In genomic region chr10:113087082-113088029, GRCh38 we compare ENCODE assay signal across 1 cellular context.
TF ChIP-seq lines count a peak whose summit lies in the region.

No MANE protein-coding gene starts in this region.

TF ChIP-seq in HEK293, 187 proteins besides CTCF, POLR2A, EP300 and RAD21 (continued from another document):
- TF ChIP-seq PRDM6 (tag by site-specific recombination; IDR thresholded peaks at IDR 0.05) (no peak), ZNF223 (tag by site-specific recombination; IDR thresholded peaks at IDR 0.05) (no peak), OSR2 (tag by site-specific recombination; IDR thresholded peaks at IDR 0.05) (no peak), ZNF19 (tag by site-specific recombination; IDR thresholded peaks at IDR 0.05; ENCODE audit: low read depth) (no peak), ZNF473 (tag by site-specific recombination; IDR thresholded peaks at IDR 0.05) (no peak), ZNF558 (tag by site-specific recombination; IDR thresholded peaks at IDR 0.05) (no peak), RBAK (tag by site-specific recombination; IDR thresholded peaks at IDR 0.05) (no peak), ZNF302 (tag by site-specific recombination; IDR thresholded peaks at IDR 0.05; ENCODE audit: low read depth) (no peak), MEIS1 (CRISPR knock-in tag; IDR thresholded peaks at IDR 0.05; ENCODE audit: borderline replicate concordance) (no peak), TRIM28 (IDR thresholded peaks at IDR 0.05; ENCODE audit: borderline replicate concordance, low read length) (no peak; the same call in 1 of the 2 replicates), ZNF555 (tag by site-specific recombination; conservative IDR thresholded peaks at IDR 0.05) (no peak), ZNF600 (tag by site-specific recombination; IDR thresholded peaks at IDR 0.05) (0 out of 2 replicates have a peak, but pooled peaks have one; percentile 49), ZNF214 (tag by site-specific recombination; IDR thresholded peaks at IDR 0.05; ENCODE audit: borderline replicate concordance) (no peak), SP3 (tag by site-specific recombination; IDR thresholded peaks at IDR 0.05) (0 out of 2 replicates have a peak, but pooled peaks have one; percentile 16), ZNF211 (tag by site-specific recombination; IDR thresholded peaks at IDR 0.05; ENCODE audit: low read depth) (no peak), ZNF16 (tag by site-specific recombination; IDR thresholded peaks at IDR 0.05; ENCODE audit: low read depth) (no peak), ZNF114 (tag by site-specific recombination; IDR thresholded peaks at IDR 0.05) (no peak), ZNF837 (tag by site-specific recombination; IDR thresholded peaks at IDR 0.05) (no peak), KLF10 (tag by site-specific recombination; IDR thresholded peaks at IDR 0.05) (no peak), ZNF175 (tag by site-specific recombination; IDR thresholded peaks at IDR 0.05) (no peak), ZNF571 (tag by site-specific recombination; IDR thresholded peaks at IDR 0.05) (no peak), ZNF404 (tag by site-specific recombination; IDR thresholded peaks at IDR 0.05) (no peak), ZNF2 (tag by site-specific recombination; IDR thresholded peaks at IDR 0.05) (no peak), ZNF76 (tag by site-specific recombination; IDR thresholded peaks at IDR 0.05; ENCODE audit: borderline replicate concordance, low read depth) (no peak), ZNF311 (tag by site-specific recombination; IDR thresholded peaks at IDR 0.05; ENCODE audit: borderline replicate concordance) (no peak), BCL6B (tag by site-specific recombination; IDR thresholded peaks at IDR 0.05) (no peak), ZNF548 (tag by site-specific recombination; IDR thresholded peaks at IDR 0.05) (no peak), ZNF18 (tag by site-specific recombination; IDR thresholded peaks at IDR 0.05) (no peak), GLIS2 (tag by site-specific recombination; IDR thresholded peaks at IDR 0.05) (peak; percentile 59; the same call in 1 of the 2 replicates), ZNF660 (tag by site-specific recombination; IDR thresholded peaks at IDR 0.05) (no peak), GLIS1 (tag by site-specific recombination; IDR thresholded peaks at IDR 0.05) (peak; percentile 87), ZNF416 (tag by site-specific recombination; IDR thresholded peaks at IDR 0.05) (no peak), ZNF707 (tag by site-specific recombination; IDR thresholded peaks at IDR 0.05) (no peak), ZNF133 (tag by site-specific recombination; IDR thresholded peaks at IDR 0.05) (no peak), ZNF221 (tag by site-specific recombination; IDR thresholded peaks at IDR 0.05; ENCODE audit: borderline replicate concordance) (no peak), YY1 (tag by site-specific recombination; IDR thresholded peaks at IDR 0.05) (no peak), ZBTB20 (tag by site-specific recombination; IDR thresholded peaks at IDR 0.05) (no peak), ZNF48 (tag by site-specific recombination; IDR thresholded peaks at IDR 0.05) (no peak), ZNF174 (tag by site-specific recombination; IDR thresholded peaks at IDR 0.05) (no peak), GLI4 (tag by site-specific recombination; IDR thresholded peaks at IDR 0.05) (no peak), ZIC2 (tag by site-specific recombination; IDR thresholded peaks at IDR 0.05) (no peak)
- TF ChIP-seq, protein P1, sequence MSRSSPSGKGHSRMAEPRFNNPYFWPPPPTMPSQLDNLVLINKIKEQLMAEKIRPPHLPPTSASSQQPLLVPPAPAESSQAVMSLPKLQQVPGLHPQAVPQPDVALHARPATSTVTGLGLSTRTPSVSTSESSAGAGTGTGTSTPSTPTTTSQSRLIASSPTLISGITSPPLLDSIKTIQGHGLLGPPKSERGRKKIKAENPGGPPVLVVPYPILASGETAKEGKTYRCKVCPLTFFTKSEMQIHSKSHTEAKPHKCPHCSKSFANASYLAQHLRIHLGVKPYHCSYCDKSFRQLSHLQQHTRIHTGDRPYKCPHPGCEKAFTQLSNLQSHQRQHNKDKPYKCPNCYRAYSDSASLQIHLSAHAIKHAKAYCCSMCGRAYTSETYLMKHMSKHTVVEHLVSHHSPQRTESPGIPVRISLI (tag by site-specific recombination; IDR thresholded peaks at IDR 0.05): no peak
- TF ChIP-seq, protein P2, sequence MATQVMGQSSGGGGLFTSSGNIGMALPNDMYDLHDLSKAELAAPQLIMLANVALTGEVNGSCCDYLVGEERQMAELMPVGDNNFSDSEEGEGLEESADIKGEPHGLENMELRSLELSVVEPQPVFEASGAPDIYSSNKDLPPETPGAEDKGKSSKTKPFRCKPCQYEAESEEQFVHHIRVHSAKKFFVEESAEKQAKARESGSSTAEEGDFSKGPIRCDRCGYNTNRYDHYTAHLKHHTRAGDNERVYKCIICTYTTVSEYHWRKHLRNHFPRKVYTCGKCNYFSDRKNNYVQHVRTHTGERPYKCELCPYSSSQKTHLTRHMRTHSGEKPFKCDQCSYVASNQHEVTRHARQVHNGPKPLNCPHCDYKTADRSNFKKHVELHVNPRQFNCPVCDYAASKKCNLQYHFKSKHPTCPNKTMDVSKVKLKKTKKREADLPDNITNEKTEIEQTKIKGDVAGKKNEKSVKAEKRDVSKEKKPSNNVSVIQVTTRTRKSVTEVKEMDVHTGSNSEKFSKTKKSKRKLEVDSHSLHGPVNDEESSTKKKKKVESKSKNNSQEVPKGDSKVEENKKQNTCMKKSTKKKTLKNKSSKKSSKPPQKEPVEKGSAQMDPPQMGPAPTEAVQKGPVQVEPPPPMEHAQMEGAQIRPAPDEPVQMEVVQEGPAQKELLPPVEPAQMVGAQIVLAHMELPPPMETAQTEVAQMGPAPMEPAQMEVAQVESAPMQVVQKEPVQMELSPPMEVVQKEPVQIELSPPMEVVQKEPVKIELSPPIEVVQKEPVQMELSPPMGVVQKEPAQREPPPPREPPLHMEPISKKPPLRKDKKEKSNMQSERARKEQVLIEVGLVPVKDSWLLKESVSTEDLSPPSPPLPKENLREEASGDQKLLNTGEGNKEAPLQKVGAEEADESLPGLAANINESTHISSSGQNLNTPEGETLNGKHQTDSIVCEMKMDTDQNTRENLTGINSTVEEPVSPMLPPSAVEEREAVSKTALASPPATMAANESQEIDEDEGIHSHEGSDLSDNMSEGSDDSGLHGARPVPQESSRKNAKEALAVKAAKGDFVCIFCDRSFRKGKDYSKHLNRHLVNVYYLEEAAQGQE (tag by site-specific recombination; IDR thresholded peaks at IDR 0.05): no peak
- TF ChIP-seq, protein P3, sequence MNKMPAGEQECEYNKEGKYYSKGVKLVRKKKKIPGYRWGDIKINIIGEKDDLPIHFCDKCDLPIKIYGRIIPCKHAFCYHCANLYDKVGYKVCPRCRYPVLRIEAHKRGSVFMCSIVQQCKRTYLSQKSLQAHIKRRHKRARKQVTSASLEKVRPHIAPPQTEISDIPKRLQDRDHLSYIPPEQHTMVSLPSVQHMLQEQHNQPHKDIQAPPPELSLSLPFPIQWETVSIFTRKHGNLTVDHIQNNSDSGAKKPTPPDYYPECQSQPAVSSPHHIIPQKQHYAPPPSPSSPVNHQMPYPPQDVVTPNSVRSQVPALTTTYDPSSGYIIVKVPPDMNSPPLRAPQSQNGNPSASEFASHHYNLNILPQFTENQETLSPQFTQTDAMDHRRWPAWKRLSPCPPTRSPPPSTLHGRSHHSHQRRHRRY (tag by site-specific recombination; IDR thresholded peaks at IDR 0.05): no peak
